Comparison of ENCODE assay signal across 8 cellular contexts in genomic region chr17:64081802-64082799, GRCh38. TPM values are rescaled to one million over a fixed set of nuclear protein-coding genes. Genes with fewer than 3 reads are reported as not detected.
DNase-seq lines count a peak whose midpoint lies in the region; ATAC-seq and TF ChIP-seq lines count a peak whose summit lies in the region.

No MANE protein-coding gene starts in this region.

- peak; percentile 91 for ATAC-seq in Panc1
- peak; percentile 77 to 85 (median 79) for ATAC-seq in natural killer cell
- no peak for ATAC-seq in GM18861 (IDR thresholded peaks at IDR 0.05; ENCODE audit: unreplicated experiment)

- no peaks in the 10 kb centered on the region for H3K27me3 Mint-ChIP-seq in natural killer cell (ENCODE audit: low read depth in 2 of 2)

- H3K27ac Mint-ChIP-seq in natural killer cell, result no peak overlapping the region

- H2AFZ ChIP-seq in ACC112 (ENCODE audit: low read length, unreplicated experiment), result peak overlapping the region; percentile 46

- TF ChIP-seq CTCF in Panc1 (IDR thresholded peaks at IDR 0.05) (no peak; the same call in 1 of the 2 replicates), natural killer cell (IDR thresholded peaks at IDR 0.05) (no peak)

- H3K4me3 ChIP-seq in ACC112 (ENCODE audit: low read depth, low read length) (0 out of 2 replicates have a peak overlapping the region, but pooled peaks have one; percentile 17), Panc1 (ENCODE audit: low read depth in 2 of 2, low read length in 2 of 2) (peak overlapping the region in 1 of 2 experiments; percentile 32; a peak in 2 of 4 replicates)

- H3K4me3 Mint-ChIP-seq in natural killer cell, result peak overlapping the region; percentile 64

- BruUV-seq in Panc1 (replicated peaks; lab: Mats Ljungman, UMichigan), result no TSS peak

- no peaks in the 10 kb centered on the region for H3K9me3 ChIP-seq in Panc1 (ENCODE audit: control insufficient read depth, insufficient read depth, low read depth, low read length)

- H3K27ac ChIP-seq in ACC112 (ENCODE audit: low read depth, low read length) (peak overlapping the region; percentile 37), Panc1 (ENCODE audit: low read length) (peak overlapping the region; percentile 84)

- intact Hi-C loops in Panc1 (cut with micrococcal nuclease; ENCODE audit: unreplicated experiment) (no loop called here), natural killer cell (cut with micrococcal nuclease) (no loop called here)

- H3K36me3 ChIP-seq in ACC112 (ENCODE audit: insufficient read depth, low read length) (no peaks in the 10 kb centered on the region), Panc1 (ENCODE audit: control insufficient read depth, insufficient read depth, low read length) (no peaks in the 10 kb centered on the region)

- H3K9me3 Mint-ChIP-seq in natural killer cell, result no peaks in the 10 kb centered on the region

- H3K36me3 Mint-ChIP-seq in natural killer cell, result peaks cover 7% of the 10 kb centered on the region

- H3K27me3 ChIP-seq in ACC112 (ENCODE audit: insufficient read depth, low read length) (no peaks in the 10 kb centered on the region), Panc1 (ENCODE audit: control insufficient read depth, insufficient read depth, low read length) (no peaks in the 10 kb centered on the region)

- H3K4me1 Mint-ChIP-seq in natural killer cell, result peaks cover 22 to 27% of the 10 kb centered on the region in 2 donors

- in situ Hi-C loops in KBM-7 (cut with MboI; ENCODE audit: low pct_unique_long_range_greater_than_20kb, low sequenced_read_pairs), result no loop called here
- in situ Hi-C loops in Panc1 (cut with HindIII; ENCODE audit: low pct_unique_long_range_greater_than_20kb, low sequenced_read_pairs), result no loop called here

- no peaks in the 10 kb centered on the region for H3K79me2 ChIP-seq in ACC112 (ENCODE audit: control insufficient read depth, insufficient read depth, low read length, unreplicated experiment)

- DNase-seq in GM04504 (ENCODE audit: low read depth), result peak; percentile 69
- peak; percentile 47 for DNase-seq in KBM-7
- DNase-seq in Panc1 (ENCODE audit: low read depth, low spot score), result peak; percentile 90
- DNase-seq in central memory CD4-positive, alpha-beta T cell, result peak; percentile 74
- no peak for DNase-seq in natural killer cell
- DNase-seq in anterior cingulate cortex (lab: John Stamatoyannopoulos, UW), result no peak

- CTCF ChIA-PET in Panc1 (lab: Charles Lee), result interaction anchor here (0.9 kb wide), 1 partner anchor 51 kb away, joined by 3 read pairs; no protein-coding TSS in a partner anchor

- POLR2A ChIA-PET in Panc1 (lab: Charles Lee), result no interaction called here

- H3K4me1 ChIP-seq in ACC112 (ENCODE audit: control insufficient read depth, insufficient read depth, low read length, unreplicated experiment) (peaks cover 34% of the 10 kb centered on the region), Panc1 (ENCODE audit: control insufficient read depth, insufficient read depth, low read length) (peaks cover 28% of the 10 kb centered on the region)

RNA-seq across cellular contexts. Expression of gene ERN1, which starts 47.8 kb away (rescaled TPM):
- total RNA-seq in Panc1 (2021; ENCODE audit: unreplicated experiment) (12.1 TPM), natural killer cell (10 to 100 TPM; 52.9 to 90.5 (median 67.2) TPM)
- polyA plus RNA-seq in Panc1 (2012; ENCODE audit: insufficient read length), result 4.7 TPM

Comparison
In these comparisons a context has a peak if more than half of its experiments do, and no peak if none do; other contexts are left out.
1. DNase-seq: peak in GM04504 (single experiment), KBM-7 (single experiment), Panc1 (single experiment) and central memory CD4-positive, alpha-beta T cell (single experiment); none in natural killer cell (single experiment) and anterior cingulate cortex (0 of 58).